In genomic region chr7:95531605-95532004, GRCh38 we compare ENCODE assay signal across 24 cellular contexts. TPM values are rescaled to one million over a fixed set of nuclear protein-coding genes. Genes with fewer than 3 reads are reported as not detected.
DNase-seq lines count a peak whose midpoint lies in the region; ATAC-seq, FAIRE-seq and TF ChIP-seq lines count a peak whose summit lies in the region.
"Had no signal": no experiment of that assay in that cellular context is flagged by ENCODE, and none has a peak within 500 bp of the region (broad histone marks: within the 10 kb centered on the region; RNA-seq: fewer than 3 reads in every experiment).

No MANE protein-coding gene starts in this region.

- H3K4me2 ChIP-seq in A549 (no peak overlapping the region), GM12878 (ENCODE audit: control insufficient read depth, insufficient read depth) (no peak overlapping the region), GM23248 (ENCODE audit: unreplicated experiment) (no peak overlapping the region)
- H3K4me2 ChIP-seq: BLaER1 treated with 17β-estradiol and CSF1 and Interleukin-3, amounts not matched to agents 10 nM and 100 nM; GM23338 had no signal

- POLR2A ChIA-PET in A549 (lab: Yijun Ruan, JAX) (no interaction called here), GM12878 (lab: Charles Lee) (no interaction called here)

- H3K79me2 ChIP-seq in GM12878 (ENCODE audit: control insufficient read depth, insufficient read depth, low read length) (no peaks in the 10 kb centered on the region), GM23248 (ENCODE audit: insufficient read depth) (no peaks in the 10 kb centered on the region)

- H3K4me3 ChIP-seq in A549 (no peak overlapping the region), GM12878 (no peak overlapping the region), GM23248 (no peak overlapping the region)
- H3K4me3 ChIP-seq: BLaER1 treated with 17β-estradiol and CSF1 and Interleukin-3, amounts not matched to agents 10 nM and 100 nM; GM23338; SJCRH30 had no signal

- CTCF ChIA-PET in A549 (lab: Yijun Ruan, JAX) (interaction anchor here (2.6 to 12.9 kb wide), 3 partner anchors 14 to 158 kb away, joined by 14 to 403 read pairs (median 26); no protein-coding TSS in a partner anchor), GM12878 (lab: Yijun Ruan, JAX) (interaction anchor here (0.9 to 17.8 kb wide), 5 partner anchors 15 to 192 kb away, joined by 3 to 655 read pairs (median 6); no protein-coding TSS in a partner anchor)

- H3K36me3 ChIP-seq in GM12878 (ENCODE audit: control insufficient read depth in 2 of 2, insufficient read depth in 2 of 2, low read length in 1 of 2) (no peaks in the 10 kb centered on the region), GM23248 (ENCODE audit: low read depth) (no peaks in the 10 kb centered on the region)
- H3K36me3 ChIP-seq: BLaER1 treated with 17β-estradiol and CSF1 and Interleukin-3, amounts not matched to agents 10 nM and 100 nM; SJCRH30 had no signal

- in situ Hi-C loops in GM12878 (cut with MboI) = no loop called here
- in situ Hi-C loops in GM23248 (cut with MboI) = loop anchor here (25.0 kb wide), 1 partner anchor 331 kb away; no protein-coding TSS in a partner anchor

- intact Hi-C loops in GM12878 (cut with micrococcal nuclease; ENCODE audit: unreplicated experiment) = loop anchor here (5.0 kb wide), 1 partner anchor 341 kb away; no protein-coding TSS in a partner anchor

- TF ChIP-seq CTCF in A549 (IDR thresholded peaks at IDR 0.05) = no peak
- no peak for TF ChIP-seq CTCF in GM12878 (IDR thresholded peaks at IDR 0.05 in 2 of 3, conservative IDR thresholded peaks at IDR 0.05 in 1 of 3; ENCODE audit: control insufficient read depth in 2 of 3, extremely low read depth in 1 of 3, insufficient read depth in 1 of 3, low read depth in 3 of 3, low read length in 3 of 3)
- TF ChIP-seq CTCF in foreskin keratinocyte (conservative IDR thresholded peaks at IDR 0.05) = no peak

- TF ChIP-seq POLR2A in A549 (IDR thresholded peaks at IDR 0.05; ENCODE audit: low read length) = no peak
- no peak for TF ChIP-seq POLR2A in GM12878 (IDR thresholded peaks at IDR 0.05; ENCODE audit: low read depth, low read length)

- TF ChIP-seq RAD21 in A549 (conservative IDR thresholded peaks at IDR 0.05 in 1 of 2, IDR thresholded peaks at IDR 0.05 in 1 of 2) (no peak), GM12878 (IDR thresholded peaks at IDR 0.05; ENCODE audit: insufficient read depth, low read depth, low read length) (no peak)

- SMC1A ChIA-PET in GM12878 (lab: Charles Lee; ENCODE audit: uncharacterized antibody, unreplicated experiment) = interaction anchor here (1.4 to 23.7 kb wide), 4 partner anchors 20 to 158 kb away, joined by 3 to 448 read pairs (median 48); no protein-coding TSS in a partner anchor

- ATAC-seq in A549 (peak; percentile 45 to 64; a peak in 4 of 6 replicates), GM12878 (0 out of 3 replicates have a peak, but pooled peaks have one; percentile 18), foreskin keratinocyte (peak; percentile 11), HG03045 (IDR thresholded peaks at IDR 0.05; ENCODE audit: unreplicated experiment) (no peak)
- ATAC-seq: GM23338 had no signal

- TF ChIP-seq EP300 in A549 (IDR thresholded peaks at IDR 0.05) (no peak), GM12878 (IDR thresholded peaks at IDR 0.05; ENCODE audit: borderline replicate concordance in 1 of 2, control insufficient read depth in 1 of 2, low read depth in 2 of 2, low read length in 2 of 2) (no peak)

- FAIRE-seq in A549 (lab: Jason Lieb, UNC) (no peak), GM12878 (lab: Jason Lieb, UNC) (peak; percentile 41)
- FAIRE-seq: D721Med had no signal

- DNase-seq in A549 (ENCODE audit: low read depth in 1 of 2, low spot score in 1 of 2) = no peak
- peak; percentile 17 for DNase-seq in NAMALWA (ENCODE audit: low spot score)
- DNase-seq in GM12878 (ENCODE audit: low read depth, low spot score) = no peak
- no peak for DNase-seq in foreskin keratinocyte
- DNase-seq in activated CD4-positive, CD25-positive, alpha-beta regulatory T cell treated with anti-CD3 and anti-CD28 coated beads, Interleukin-2, amount 50 U/mL, for 72 hours = no peak
- DNase-seq in NCI-H1694 treated with DMSO at 0.1 percent for 48 hours (lab: John Stamatoyannopoulos, UW) = no peak
- DNase-seq in GM23248 = no peak
- DNase-seq: AML-193; CD4-positive, alpha-beta T cell; H9; Karpas-422; NCI-H1105; NCI-H1436 treated with DMSO at 0.1 percent for 48 hours; NCI-H1930; NCI-H2107; NCI-H524 treated with DMSO at 0.1 percent for 48 hours; NCI-H774; SJCRH30 had no signal

- H3K27ac ChIP-seq in A549 (no peak overlapping the region), GM12878 (ENCODE audit: control insufficient read depth, insufficient read depth) (no peak overlapping the region), foreskin keratinocyte (no peak overlapping the region), GM23248 (no peak overlapping the region)
- H3K27ac ChIP-seq: BLaER1 treated with 17β-estradiol and CSF1 and Interleukin-3, amounts not matched to agents 10 nM and 100 nM; SJCRH30 had no signal

- H3F3A ChIP-seq in GM23248 (ENCODE audit: insufficient read depth) = no peaks in the 10 kb centered on the region

- no peaks in the 10 kb centered on the region for H4K20me1 ChIP-seq in GM12878 (ENCODE audit: control insufficient read depth, insufficient read depth)
- no peaks in the 10 kb centered on the region for H4K20me1 ChIP-seq in GM23248 (ENCODE audit: insufficient read depth)
- H4K20me1 ChIP-seq: BLaER1 treated with 17β-estradiol and CSF1 and Interleukin-3, amounts not matched to agents 10 nM and 100 nM had no signal

- H3K9me3 ChIP-seq in A549 (no peaks in the 10 kb centered on the region), GM12878 (replicated peaks; ENCODE audit: control insufficient read depth, insufficient read depth, low read length) (no peaks in the 10 kb centered on the region), GM23248 (ENCODE audit: low read depth) (no peaks in the 10 kb centered on the region)
- H3K9me3 ChIP-seq: BLaER1 treated with 17β-estradiol and CSF1 and Interleukin-3, amounts not matched to agents 10 nM and 100 nM; SJCRH30 had no signal

- no TSS peak for BruUV-seq in GM12878 (replicated peaks; lab: Mats Ljungman, UMichigan)

- no peaks in the 10 kb centered on the region for H3K27me3 ChIP-seq in GM12878 (replicated peaks in 1 of 2; ENCODE audit: control insufficient read depth in 2 of 2, insufficient read depth in 2 of 2, low read length in 1 of 2)
- peaks cover 37% of the 10 kb centered on the region for H3K27me3 ChIP-seq in foreskin keratinocyte
- 0 out of 2 replicates have a peak, but pooled peaks cover 4% of the 10 kb centered on the region for H3K27me3 ChIP-seq in GM23248 (replicated peaks; ENCODE audit: insufficient read depth)
- H3K27me3 ChIP-seq: BLaER1 treated with 17β-estradiol and CSF1 and Interleukin-3, amounts not matched to agents 10 nM and 100 nM; SJCRH30 had no signal

- RAD21 ChIA-PET in GM12878 (lab: Charles Lee; ENCODE audit: unreplicated experiment) = interaction anchor here (1.0 to 8.2 kb wide), 3 partner anchors 10 to 159 kb away, joined by 3 to 113 read pairs (median 5); no protein-coding TSS in a partner anchor

- H3K9ac ChIP-seq in GM12878 (ENCODE audit: control insufficient read depth, insufficient read depth, low read length) (no peak overlapping the region), GM23248 (no peak overlapping the region)
- H3K9ac ChIP-seq: BLaER1 treated with 17β-estradiol and CSF1 and Interleukin-3, amounts not matched to agents 10 nM and 100 nM had no signal

- H3K9me2 ChIP-seq in GM23248 (ENCODE audit: insufficient read depth) = no peaks in the 10 kb centered on the region

- peaks cover 16% of the 10 kb centered on the region for H3K4me1 ChIP-seq in A549
- no peaks in the 10 kb centered on the region for H3K4me1 ChIP-seq in GM12878 (ENCODE audit: control insufficient read depth, insufficient read depth, low read length)
- H3K4me1 ChIP-seq in foreskin keratinocyte = no peaks in the 10 kb centered on the region
- H3K4me1 ChIP-seq in GM23248 (ENCODE audit: insufficient read depth) = no peaks in the 10 kb centered on the region
- H3K4me1 ChIP-seq: BLaER1 treated with 17β-estradiol and CSF1 and Interleukin-3, amounts not matched to agents 10 nM and 100 nM; SJCRH30 had no signal

- H2AFZ ChIP-seq in GM12878 (ENCODE audit: control insufficient read depth, low read depth, low read length) (no peak overlapping the region), GM23248 (no peak overlapping the region)
- H2AFZ ChIP-seq: GM23338 had no signal

TF ChIP-seq in GM12878, 131 proteins besides CTCF, POLR2A, EP300 and RAD21 (continues in another document):
- TF ChIP-seq FOS (IDR thresholded peaks at IDR 0.05; ENCODE audit: borderline replicate concordance, extremely low read depth, insufficient read length) (no peak), SUZ12 (IDR thresholded peaks at IDR 0.05; ENCODE audit: unreplicated experiment) (no peak), NBN (IDR thresholded peaks at IDR 0.05) (no peak), PAX5 (IDR thresholded peaks at IDR 0.05; ENCODE audit: borderline replicate concordance, low read depth, low read length) (no peak), IKZF2 (IDR thresholded peaks at IDR 0.05) (no peak)

RNA-seq across cellular contexts. Expression of gene ASB4, which starts 45.9 kb away (rescaled TPM):
- polyA plus RNA-seq in A549 (2011; rRNA removed) = 3.1 TPM in 2 replicates
- polyA plus RNA-seq in A549 (2012; cell fraction: cytosol; rRNA removed) = 0.46 and 0.52 TPM in 2 replicates
- polyA plus RNA-seq in A549 (2012; cell fraction: nucleus; rRNA removed) = 0.32 and 0.47 TPM in 2 replicates
- polyA plus RNA-seq in A549 (2017; fragmentation: RNase III; extraction: RNeasy Plus Mini Kit Qiagen cat#74134 plus additional on column Dnase treatment) = 0.80 to 1.4 TPM (median 1.00 TPM) in 3 replicates
- 2.9 and 4.2 TPM in 2 replicates for polyA minus RNA-seq in A549 (2011; rRNA and poly(A)+ RNA removed)
- 0.27 and 1.1 TPM in 2 replicates for total RNA-seq in GM12878 (2013; cell fraction: nucleolus; rRNA removed)
- not detected in 2 replicates for total RNA-seq in GM12878 (2014; rRNA removed)
- total RNA-seq in GM12878 (2014; rRNA removed; fragmentation: Illumina TruSeq; extraction: Trizol) = not detected in 2 replicates
- 0.08 TPM in 1 of 2 replicates, not detected in the other for total RNA-seq in GM12878 (2021)
- not detected for polyA plus RNA-seq in GM12878 (2011; ENCODE audit: low read depth)
- polyA plus RNA-seq in GM12878 (2011; rRNA removed) = 1.1 and 1.3 TPM in 2 replicates
- 0.64 and 0.82 TPM in 2 replicates for polyA plus RNA-seq in GM12878 (2011; cell fraction: cytosol; rRNA removed)
- polyA plus RNA-seq in GM12878 (2011; cell fraction: nucleus; rRNA removed) = 0.56 and 1.1 TPM in 2 replicates
- not detected in 2 replicates for polyA plus RNA-seq in GM12878 (2012)
- not detected in 2 replicates for polyA plus RNA-seq in GM12878 (2014; fragmentation: Illumina TruSeq; extraction: Trizol)
- not detected for polyA plus RNA-seq in GM12878 (2014; fragmentation: Nextera tagmentation; extraction: Ambion mirVana)
- 0.12 TPM in 1 of 2 replicates, not detected in the other for polyA plus RNA-seq in GM12878 (2014; rRNA removed)
- not detected for polyA plus RNA-seq in GM12878 (2016; fragmentation: Nextera tagmentation; extraction: Ambion mirVana)
- 1.2 and 1.9 TPM in 2 replicates for polyA minus RNA-seq in GM12878 (2011; rRNA and poly(A)+ RNA removed)
- not detected in 2 replicates for polyA minus RNA-seq in GM12878 (2011; cell fraction: cytosol; rRNA and poly(A)+ RNA removed)
- polyA minus RNA-seq in GM12878 (2011; cell fraction: nucleus; rRNA and poly(A)+ RNA removed) = 0.73 and 1.4 TPM in 2 replicates
- total RNA-seq in foreskin keratinocyte = not detected in 2 replicates
- polyA plus RNA-seq in foreskin keratinocyte = not detected in 2 replicates
- not detected in 2 replicates for total RNA-seq in GM23248 (2014; rRNA removed; shearing (Covaris generic))
- not detected in 2 replicates for polyA plus RNA-seq in GM23248 (2016; fragmentation: Nextera tagmentation; extraction: Ambion mirVana)
- total RNA-seq: A172; CD4-positive, alpha-beta T cell; GM23338; H9; M059J had no signal
- polyA plus RNA-seq: GM23338 had no signal
